ENCODE assay signal across 1 cellular context in the genomic region with DNA sequence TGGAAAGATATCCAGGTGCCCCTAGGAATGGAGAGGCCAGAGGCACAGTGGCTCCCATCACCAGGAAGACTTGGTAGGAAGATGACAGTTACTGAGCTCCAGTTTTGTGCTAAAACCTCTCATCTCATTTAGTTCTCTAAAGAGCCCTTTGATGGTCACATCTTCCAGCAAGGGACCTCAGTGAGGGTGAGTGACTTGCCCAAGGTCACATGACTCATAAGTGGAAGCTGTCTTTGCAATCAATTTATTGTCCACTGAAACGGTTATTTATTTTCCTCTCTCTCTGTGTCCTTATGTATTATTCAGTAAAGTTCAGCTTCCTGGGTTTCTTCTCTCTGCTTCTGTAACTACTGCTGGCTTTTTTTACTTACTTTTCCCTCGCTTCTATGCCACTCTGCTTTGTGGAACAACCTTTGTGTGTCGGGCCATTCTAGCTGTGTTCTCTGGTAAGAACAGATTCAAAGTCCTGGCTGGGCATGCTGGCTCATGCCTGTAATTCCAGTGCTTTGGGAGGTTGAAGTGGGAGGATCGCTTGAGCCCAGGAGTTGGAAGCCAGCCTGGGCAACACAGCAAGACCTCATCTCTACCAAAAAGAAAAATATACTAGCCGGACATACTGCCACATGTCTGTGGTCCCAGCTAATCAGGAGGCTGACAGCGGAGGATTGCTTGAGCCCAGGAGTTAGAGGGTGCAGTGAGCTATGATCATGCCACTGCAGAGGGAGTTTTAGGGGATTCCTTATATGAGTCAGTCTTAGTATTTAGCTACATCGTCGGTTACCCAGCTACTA.
TF ChIP-seq lines count a peak whose summit lies in the region.

No MANE protein-coding gene starts in this region.

TF ChIP-seq in GM12878, 131 proteins besides CTCF, POLR2A, EP300 and RAD21 (continued from another document):
- TF ChIP-seq, protein P1, sequence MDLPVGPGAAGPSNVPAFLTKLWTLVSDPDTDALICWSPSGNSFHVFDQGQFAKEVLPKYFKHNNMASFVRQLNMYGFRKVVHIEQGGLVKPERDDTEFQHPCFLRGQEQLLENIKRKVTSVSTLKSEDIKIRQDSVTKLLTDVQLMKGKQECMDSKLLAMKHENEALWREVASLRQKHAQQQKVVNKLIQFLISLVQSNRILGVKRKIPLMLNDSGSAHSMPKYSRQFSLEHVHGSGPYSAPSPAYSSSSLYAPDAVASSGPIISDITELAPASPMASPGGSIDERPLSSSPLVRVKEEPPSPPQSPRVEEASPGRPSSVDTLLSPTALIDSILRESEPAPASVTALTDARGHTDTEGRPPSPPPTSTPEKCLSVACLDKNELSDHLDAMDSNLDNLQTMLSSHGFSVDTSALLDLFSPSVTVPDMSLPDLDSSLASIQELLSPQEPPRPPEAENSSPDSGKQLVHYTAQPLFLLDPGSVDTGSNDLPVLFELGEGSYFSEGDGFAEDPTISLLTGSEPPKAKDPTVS (IDR thresholded peaks at IDR 0.05; ENCODE audit: low read depth, low read length) = no peak
- TF ChIP-seq CBX5 (IDR thresholded peaks at IDR 0.05; ENCODE audit: low read depth) = no peak
- no peak for TF ChIP-seq HDAC6 (IDR thresholded peaks at IDR 0.05; ENCODE audit: unreplicated experiment)
- TF ChIP-seq, protein P2, sequence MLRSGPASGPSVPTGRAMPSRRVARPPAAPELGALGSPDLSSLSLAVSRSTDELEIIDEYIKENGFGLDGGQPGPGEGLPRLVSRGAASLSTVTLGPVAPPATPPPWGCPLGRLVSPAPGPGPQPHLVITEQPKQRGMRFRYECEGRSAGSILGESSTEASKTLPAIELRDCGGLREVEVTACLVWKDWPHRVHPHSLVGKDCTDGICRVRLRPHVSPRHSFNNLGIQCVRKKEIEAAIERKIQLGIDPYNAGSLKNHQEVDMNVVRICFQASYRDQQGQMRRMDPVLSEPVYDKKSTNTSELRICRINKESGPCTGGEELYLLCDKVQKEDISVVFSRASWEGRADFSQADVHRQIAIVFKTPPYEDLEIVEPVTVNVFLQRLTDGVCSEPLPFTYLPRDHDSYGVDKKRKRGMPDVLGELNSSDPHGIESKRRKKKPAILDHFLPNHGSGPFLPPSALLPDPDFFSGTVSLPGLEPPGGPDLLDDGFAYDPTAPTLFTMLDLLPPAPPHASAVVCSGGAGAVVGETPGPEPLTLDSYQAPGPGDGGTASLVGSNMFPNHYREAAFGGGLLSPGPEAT (IDR thresholded peaks at IDR 0.05; ENCODE audit: low read depth) = no peak
- TF ChIP-seq LARP7 (IDR thresholded peaks at IDR 0.05) = no peak
- no peak for TF ChIP-seq POLR2AphosphoS2 (IDR thresholded peaks at IDR 0.05; ENCODE audit: low read depth, low read length)
- no peak for TF ChIP-seq CREB1 (IDR thresholded peaks at IDR 0.05; ENCODE audit: low read depth)
- no peak for TF ChIP-seq IRF4 (IDR thresholded peaks at IDR 0.05; ENCODE audit: low read depth, low read length)
- TF ChIP-seq NR2C1 (IDR thresholded peaks at IDR 0.05) = no peak
- TF ChIP-seq SMC3 (IDR thresholded peaks at IDR 0.05; ENCODE audit: borderline replicate concordance, low read length) = no peak
- TF ChIP-seq, protein P3, sequence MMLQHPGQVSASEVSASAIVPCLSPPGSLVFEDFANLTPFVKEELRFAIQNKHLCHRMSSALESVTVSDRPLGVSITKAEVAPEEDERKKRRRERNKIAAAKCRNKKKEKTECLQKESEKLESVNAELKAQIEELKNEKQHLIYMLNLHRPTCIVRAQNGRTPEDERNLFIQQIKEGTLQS (IDR thresholded peaks at IDR 0.05; ENCODE audit: borderline replicate concordance, extremely low read depth, low read depth, low read length) = no peak
- TF ChIP-seq NBN (IDR thresholded peaks at IDR 0.05) = no peak
- no peak for TF ChIP-seq TCF12 (IDR thresholded peaks at IDR 0.05; ENCODE audit: low read depth, low read length)
- TF ChIP-seq, protein P4, sequence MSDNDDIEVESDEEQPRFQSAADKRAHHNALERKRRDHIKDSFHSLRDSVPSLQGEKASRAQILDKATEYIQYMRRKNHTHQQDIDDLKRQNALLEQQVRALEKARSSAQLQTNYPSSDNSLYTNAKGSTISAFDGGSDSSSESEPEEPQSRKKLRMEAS (IDR thresholded peaks at IDR 0.05; ENCODE audit: low read depth, low read length) = no peak
- TF ChIP-seq CHD2 (IDR thresholded peaks at IDR 0.05; ENCODE audit: borderline replicate concordance, low read depth, low read length) = no peak
TF ChIP-seq in GM12878: peak in this region for 0.
